ENCODE assay signal across 1 cellular context in the genomic region with DNA sequence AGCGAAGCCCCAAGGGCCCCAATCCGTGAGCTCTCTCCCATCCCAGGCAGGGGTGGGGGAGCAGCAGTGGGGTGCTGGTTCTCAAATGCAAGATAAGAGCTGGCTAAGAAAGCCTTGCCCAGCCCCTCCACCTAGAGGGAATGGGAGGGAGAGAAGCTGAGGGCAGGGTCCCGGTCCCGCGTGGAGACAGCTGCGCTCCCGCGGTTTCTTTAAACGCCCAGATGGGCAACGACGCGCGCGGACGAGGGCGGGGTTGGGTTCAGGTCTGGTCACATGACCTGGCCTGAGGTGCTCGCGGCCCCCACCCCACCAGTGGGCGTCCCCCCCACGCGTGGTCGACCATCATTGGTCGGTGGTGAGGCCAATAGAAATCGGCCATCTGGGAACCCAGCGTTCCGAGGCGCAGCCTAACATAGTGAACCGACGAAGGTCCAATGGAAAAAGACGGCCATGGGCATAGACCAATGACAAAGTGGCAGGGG.
TF ChIP-seq lines count a peak whose summit lies in the region.

No MANE protein-coding gene starts in this region.

TF ChIP-seq in K562, 482 proteins besides CTCF, POLR2A, EP300 and RAD21 (continues in another document):
- peak; percentile 35; the same call in 1 of the 2 replicates for TF ChIP-seq SMARCE1 (IDR thresholded peaks at IDR 0.05)
- 0 out of 2 replicates have a peak, but pooled peaks have one; percentile 12 for TF ChIP-seq DMBX1 (CRISPR knock-in tag; IDR thresholded peaks at IDR 0.05; ENCODE audit: borderline replicate concordance)
- TF ChIP-seq NONO (IDR thresholded peaks at IDR 0.05; ENCODE audit: low read depth in 2 of 2, low read length in 1 of 2) = 0 out of 4 replicates have a peak, but pooled peaks of 1 of the 2 experiments have one; percentile 32
- TF ChIP-seq JUND (IDR thresholded peaks at IDR 0.05; ENCODE audit: borderline replicate concordance, low read depth, low read length) = no peak
- no peak; the same call in 2 of the 3 replicates for TF ChIP-seq JUND (tag; IDR thresholded peaks at IDR 0.05; ENCODE audit: borderline replicate concordance, low read depth, low read length)
- peak; percentile 82 for TF ChIP-seq MTA2 (IDR thresholded peaks at IDR 0.05; ENCODE audit: low read depth)
- TF ChIP-seq, protein P1, sequence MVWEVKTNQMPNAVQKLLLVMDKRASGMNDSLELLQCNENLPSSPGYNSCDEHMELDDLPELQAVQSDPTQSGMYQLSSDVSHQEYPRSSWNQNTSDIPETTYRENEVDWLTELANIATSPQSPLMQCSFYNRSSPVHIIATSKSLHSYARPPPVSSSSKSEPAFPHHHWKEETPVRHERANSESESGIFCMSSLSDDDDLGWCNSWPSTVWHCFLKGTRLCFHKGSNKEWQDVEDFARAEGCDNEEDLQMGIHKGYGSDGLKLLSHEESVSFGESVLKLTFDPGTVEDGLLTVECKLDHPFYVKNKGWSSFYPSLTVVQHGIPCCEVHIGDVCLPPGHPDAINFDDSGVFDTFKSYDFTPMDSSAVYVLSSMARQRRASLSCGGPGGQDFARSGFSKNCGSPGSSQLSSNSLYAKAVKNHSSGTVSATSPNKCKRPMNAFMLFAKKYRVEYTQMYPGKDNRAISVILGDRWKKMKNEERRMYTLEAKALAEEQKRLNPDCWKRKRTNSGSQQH (CRISPR knock-in tag; IDR thresholded peaks at IDR 0.05) = no peak
- TF ChIP-seq GATAD2A (IDR thresholded peaks at IDR 0.05) = peak; percentile 100
- peak; percentile 26; the same call in 1 of the 2 replicates for TF ChIP-seq KLF6 (CRISPR knock-in tag; IDR thresholded peaks at IDR 0.05; ENCODE audit: borderline replicate concordance)
- TF ChIP-seq, protein P2, sequence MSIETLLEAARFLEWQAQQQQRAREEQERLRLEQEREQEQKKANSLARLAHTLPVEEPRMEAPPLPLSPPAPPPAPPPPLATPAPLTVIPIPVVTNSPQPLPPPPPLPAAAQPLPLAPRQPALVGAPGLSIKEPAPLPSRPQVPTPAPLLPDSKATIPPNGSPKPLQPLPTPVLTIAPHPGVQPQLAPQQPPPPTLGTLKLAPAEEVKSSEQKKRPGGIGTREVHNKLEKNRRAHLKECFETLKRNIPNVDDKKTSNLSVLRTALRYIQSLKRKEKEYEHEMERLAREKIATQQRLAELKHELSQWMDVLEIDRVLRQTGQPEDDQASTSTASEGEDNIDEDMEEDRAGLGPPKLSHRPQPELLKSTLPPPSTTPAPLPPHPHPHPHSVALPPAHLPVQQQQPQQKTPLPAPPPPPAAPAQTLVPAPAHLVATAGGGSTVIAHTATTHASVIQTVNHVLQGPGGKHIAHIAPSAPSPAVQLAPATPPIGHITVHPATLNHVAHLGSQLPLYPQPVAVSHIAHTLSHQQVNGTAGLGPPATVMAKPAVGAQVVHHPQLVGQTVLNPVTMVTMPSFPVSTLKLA (conservative IDR thresholded peaks at IDR 0.05) = peak; percentile 93 to 94
- peak; percentile 38; the same call in 1 of the 2 replicates for TF ChIP-seq MYC (IDR thresholded peaks at IDR 0.05; ENCODE audit: low read depth, low read length)
- TF ChIP-seq MYC (CRISPR knock-in tag; IDR thresholded peaks at IDR 0.05; ENCODE audit: borderline replicate concordance, low read depth) = peak; percentile 15; the same call in 1 of the 2 replicates
- TF ChIP-seq HDAC1 (IDR thresholded peaks at IDR 0.05) = peak in 1 of 2 experiments; percentile 94; a peak in 2 of 4 replicates
- peak; percentile 91 for TF ChIP-seq L3MBTL2 (IDR thresholded peaks at IDR 0.05)
- no peak for TF ChIP-seq DNMT1 (IDR thresholded peaks at IDR 0.05)
- peak; percentile 47; the same call in 1 of the 2 replicates for TF ChIP-seq ELF2 (CRISPR knock-in tag; IDR thresholded peaks at IDR 0.05)
- TF ChIP-seq, protein P3, sequence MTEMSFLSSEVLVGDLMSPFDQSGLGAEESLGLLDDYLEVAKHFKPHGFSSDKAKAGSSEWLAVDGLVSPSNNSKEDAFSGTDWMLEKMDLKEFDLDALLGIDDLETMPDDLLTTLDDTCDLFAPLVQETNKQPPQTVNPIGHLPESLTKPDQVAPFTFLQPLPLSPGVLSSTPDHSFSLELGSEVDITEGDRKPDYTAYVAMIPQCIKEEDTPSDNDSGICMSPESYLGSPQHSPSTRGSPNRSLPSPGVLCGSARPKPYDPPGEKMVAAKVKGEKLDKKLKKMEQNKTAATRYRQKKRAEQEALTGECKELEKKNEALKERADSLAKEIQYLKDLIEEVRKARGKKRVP (CRISPR knock-in tag; IDR thresholded peaks at IDR 0.05) = no peak
- TF ChIP-seq ERF (CRISPR knock-in tag; IDR thresholded peaks at IDR 0.05) = 0 out of 2 replicates have a peak, but pooled peaks have one; percentile 50
- TF ChIP-seq, protein P4, sequence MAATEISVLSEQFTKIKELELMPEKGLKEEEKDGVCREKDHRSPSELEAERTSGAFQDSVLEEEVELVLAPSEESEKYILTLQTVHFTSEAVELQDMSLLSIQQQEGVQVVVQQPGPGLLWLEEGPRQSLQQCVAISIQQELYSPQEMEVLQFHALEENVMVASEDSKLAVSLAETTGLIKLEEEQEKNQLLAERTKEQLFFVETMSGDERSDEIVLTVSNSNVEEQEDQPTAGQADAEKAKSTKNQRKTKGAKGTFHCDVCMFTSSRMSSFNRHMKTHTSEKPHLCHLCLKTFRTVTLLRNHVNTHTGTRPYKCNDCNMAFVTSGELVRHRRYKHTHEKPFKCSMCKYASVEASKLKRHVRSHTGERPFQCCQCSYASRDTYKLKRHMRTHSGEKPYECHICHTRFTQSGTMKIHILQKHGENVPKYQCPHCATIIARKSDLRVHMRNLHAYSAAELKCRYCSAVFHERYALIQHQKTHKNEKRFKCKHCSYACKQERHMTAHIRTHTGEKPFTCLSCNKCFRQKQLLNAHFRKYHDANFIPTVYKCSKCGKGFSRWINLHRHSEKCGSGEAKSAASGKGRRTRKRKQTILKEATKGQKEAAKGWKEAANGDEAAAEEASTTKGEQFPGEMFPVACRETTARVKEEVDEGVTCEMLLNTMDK (IDR thresholded peaks at IDR 0.05; ENCODE audit: borderline replicate concordance, insufficient read depth, low read depth, low read length, poor library complexity, severe bottlenecking) = peak; percentile 9
- TF ChIP-seq, protein P5, sequence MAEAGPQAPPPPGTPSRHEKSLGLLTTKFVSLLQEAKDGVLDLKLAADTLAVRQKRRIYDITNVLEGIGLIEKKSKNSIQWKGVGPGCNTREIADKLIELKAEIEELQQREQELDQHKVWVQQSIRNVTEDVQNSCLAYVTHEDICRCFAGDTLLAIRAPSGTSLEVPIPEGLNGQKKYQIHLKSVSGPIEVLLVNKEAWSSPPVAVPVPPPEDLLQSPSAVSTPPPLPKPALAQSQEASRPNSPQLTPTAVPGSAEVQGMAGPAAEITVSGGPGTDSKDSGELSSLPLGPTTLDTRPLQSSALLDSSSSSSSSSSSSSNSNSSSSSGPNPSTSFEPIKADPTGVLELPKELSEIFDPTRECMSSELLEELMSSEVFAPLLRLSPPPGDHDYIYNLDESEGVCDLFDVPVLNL (CRISPR knock-in tag; IDR thresholded peaks at IDR 0.05; ENCODE audit: low read depth) = peak; percentile 88; the same call in 1 of the 2 replicates
- TF ChIP-seq, protein P6, sequence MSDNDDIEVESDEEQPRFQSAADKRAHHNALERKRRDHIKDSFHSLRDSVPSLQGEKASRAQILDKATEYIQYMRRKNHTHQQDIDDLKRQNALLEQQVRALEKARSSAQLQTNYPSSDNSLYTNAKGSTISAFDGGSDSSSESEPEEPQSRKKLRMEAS (CRISPR knock-in tag; IDR thresholded peaks at IDR 0.05) = peak; percentile 85
- 0 out of 2 replicates have a peak, but pooled peaks have one; percentile 20 for TF ChIP-seq CBFA2T3 (IDR thresholded peaks at IDR 0.05)
- TF ChIP-seq CREM (IDR thresholded peaks at IDR 0.05; ENCODE audit: low read depth) = peak; percentile 68
- TF ChIP-seq, protein P7, sequence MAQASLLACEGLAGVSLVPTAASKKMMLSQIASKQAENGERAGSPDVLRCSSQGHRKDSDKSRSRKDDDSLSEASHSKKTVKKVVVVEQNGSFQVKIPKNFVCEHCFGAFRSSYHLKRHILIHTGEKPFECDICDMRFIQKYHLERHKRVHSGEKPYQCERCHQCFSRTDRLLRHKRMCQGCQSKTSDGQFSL (CRISPR knock-in tag; IDR thresholded peaks at IDR 0.05) = peak; percentile 92
- TF ChIP-seq, protein P7 (tag; IDR thresholded peaks at IDR 0.05) = peak in 1 of 2 experiments; percentile 70; a peak in 2 of 4 replicates
- TF ChIP-seq, protein P8, sequence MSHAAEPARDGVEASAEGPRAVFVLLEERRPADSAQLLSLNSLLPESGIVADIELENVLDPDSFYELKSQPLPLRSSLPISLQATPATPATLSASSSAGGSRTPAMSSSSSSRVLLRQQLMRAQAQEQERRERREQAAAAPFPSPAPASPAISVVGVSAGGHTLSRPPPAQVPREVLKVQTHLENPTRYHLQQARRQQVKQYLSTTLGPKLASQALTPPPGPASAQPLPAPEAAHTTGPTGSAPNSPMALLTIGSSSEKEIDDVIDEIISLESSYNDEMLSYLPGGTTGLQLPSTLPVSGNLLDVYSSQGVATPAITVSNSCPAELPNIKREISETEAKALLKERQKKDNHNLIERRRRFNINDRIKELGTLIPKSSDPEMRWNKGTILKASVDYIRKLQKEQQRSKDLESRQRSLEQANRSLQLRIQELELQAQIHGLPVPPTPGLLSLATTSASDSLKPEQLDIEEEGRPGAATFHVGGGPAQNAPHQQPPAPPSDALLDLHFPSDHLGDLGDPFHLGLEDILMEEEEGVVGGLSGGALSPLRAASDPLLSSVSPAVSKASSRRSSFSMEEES (CRISPR knock-in tag; IDR thresholded peaks at IDR 0.05) = peak; percentile 99
- TF ChIP-seq, protein P9, sequence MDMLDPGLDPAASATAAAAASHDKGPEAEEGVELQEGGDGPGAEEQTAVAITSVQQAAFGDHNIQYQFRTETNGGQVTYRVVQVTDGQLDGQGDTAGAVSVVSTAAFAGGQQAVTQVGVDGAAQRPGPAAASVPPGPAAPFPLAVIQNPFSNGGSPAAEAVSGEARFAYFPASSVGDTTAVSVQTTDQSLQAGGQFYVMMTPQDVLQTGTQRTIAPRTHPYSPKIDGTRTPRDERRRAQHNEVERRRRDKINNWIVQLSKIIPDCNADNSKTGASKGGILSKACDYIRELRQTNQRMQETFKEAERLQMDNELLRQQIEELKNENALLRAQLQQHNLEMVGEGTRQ (CRISPR knock-in tag; IDR thresholded peaks at IDR 0.05) = peak; percentile 95
- TF ChIP-seq, protein P10, sequence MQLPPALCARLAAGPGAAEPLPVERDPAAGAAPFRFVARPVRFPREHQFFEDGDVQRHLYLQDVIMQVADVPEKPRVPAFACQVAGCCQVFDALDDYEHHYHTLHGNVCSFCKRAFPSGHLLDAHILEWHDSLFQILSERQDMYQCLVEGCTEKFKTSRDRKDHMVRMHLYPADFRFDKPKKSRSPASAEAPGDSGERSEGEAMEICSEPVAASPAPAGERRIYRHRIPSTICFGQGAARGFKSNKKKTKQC (CRISPR knock-in tag; IDR thresholded peaks at IDR 0.05) = no peak
- TF ChIP-seq, protein P11, sequence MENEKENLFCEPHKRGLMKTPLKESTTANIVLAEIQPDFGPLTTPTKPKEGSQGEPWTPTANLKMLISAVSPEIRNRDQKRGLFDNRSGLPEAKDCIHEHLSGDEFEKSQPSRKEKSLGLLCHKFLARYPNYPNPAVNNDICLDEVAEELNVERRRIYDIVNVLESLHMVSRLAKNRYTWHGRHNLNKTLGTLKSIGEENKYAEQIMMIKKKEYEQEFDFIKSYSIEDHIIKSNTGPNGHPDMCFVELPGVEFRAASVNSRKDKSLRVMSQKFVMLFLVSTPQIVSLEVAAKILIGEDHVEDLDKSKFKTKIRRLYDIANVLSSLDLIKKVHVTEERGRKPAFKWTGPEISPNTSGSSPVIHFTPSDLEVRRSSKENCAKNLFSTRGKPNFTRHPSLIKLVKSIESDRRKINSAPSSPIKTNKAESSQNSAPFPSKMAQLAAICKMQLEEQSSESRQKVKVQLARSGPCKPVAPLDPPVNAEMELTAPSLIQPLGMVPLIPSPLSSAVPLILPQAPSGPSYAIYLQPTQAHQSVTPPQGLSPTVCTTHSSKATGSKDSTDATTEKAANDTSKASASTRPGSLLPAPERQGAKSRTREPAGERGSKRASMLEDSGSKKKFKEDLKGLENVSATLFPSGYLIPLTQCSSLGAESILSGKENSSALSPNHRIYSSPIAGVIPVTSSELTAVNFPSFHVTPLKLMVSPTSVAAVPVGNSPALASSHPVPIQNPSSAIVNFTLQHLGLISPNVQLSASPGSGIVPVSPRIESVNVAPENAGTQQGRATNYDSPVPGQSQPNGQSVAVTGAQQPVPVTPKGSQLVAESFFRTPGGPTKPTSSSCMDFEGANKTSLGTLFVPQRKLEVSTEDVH (IDR thresholded peaks at IDR 0.05; ENCODE audit: low read depth, partially characterized antibody) = peak; percentile 69
- TF ChIP-seq, protein P12, sequence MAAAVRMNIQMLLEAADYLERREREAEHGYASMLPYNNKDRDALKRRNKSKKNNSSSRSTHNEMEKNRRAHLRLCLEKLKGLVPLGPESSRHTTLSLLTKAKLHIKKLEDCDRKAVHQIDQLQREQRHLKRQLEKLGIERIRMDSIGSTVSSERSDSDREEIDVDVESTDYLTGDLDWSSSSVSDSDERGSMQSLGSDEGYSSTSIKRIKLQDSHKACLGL (CRISPR knock-in tag; IDR thresholded peaks at IDR 0.05; ENCODE audit: borderline replicate concordance, poor library complexity, severe bottlenecking) = peak; percentile 67
- TF ChIP-seq, protein P13, sequence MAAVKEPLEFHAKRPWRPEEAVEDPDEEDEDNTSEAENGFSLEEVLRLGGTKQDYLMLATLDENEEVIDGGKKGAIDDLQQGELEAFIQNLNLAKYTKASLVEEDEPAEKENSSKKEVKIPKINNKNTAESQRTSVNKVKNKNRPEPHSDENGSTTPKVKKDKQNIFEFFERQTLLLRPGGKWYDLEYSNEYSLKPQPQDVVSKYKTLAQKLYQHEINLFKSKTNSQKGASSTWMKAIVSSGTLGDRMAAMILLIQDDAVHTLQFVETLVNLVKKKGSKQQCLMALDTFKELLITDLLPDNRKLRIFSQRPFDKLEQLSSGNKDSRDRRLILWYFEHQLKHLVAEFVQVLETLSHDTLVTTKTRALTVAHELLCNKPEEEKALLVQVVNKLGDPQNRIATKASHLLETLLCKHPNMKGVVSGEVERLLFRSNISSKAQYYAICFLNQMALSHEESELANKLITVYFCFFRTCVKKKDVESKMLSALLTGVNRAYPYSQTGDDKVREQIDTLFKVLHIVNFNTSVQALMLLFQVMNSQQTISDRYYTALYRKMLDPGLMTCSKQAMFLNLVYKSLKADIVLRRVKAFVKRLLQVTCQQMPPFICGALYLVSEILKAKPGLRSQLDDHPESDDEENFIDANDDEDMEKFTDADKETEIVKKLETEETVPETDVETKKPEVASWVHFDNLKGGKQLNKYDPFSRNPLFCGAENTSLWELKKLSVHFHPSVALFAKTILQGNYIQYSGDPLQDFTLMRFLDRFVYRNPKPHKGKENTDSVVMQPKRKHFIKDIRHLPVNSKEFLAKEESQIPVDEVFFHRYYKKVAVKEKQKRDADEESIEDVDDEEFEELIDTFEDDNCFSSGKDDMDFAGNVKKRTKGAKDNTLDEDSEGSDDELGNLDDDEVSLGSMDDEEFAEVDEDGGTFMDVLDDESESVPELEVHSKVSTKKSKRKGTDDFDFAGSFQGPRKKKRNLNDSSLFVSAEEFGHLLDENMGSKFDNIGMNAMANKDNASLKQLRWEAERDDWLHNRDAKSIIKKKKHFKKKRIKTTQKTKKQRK (IDR thresholded peaks at IDR 0.05; ENCODE audit: borderline replicate concordance, low read depth, low read length) = no peak
- TF ChIP-seq LCOR (CRISPR knock-in tag; IDR thresholded peaks at IDR 0.05) = peak; percentile 54; the same call in 1 of the 2 replicates
- peak in 1 of 2 experiments; percentile 78; a peak in 2 of 4 replicates for TF ChIP-seq FOXK2 (conservative IDR thresholded peaks at IDR 0.05 in 1 of 2, IDR thresholded peaks at IDR 0.05 in 1 of 2; ENCODE audit: low read depth in 2 of 2)
- TF ChIP-seq MECOM (CRISPR knock-in tag; IDR thresholded peaks at IDR 0.05) = 0 out of 2 replicates have a peak, but pooled peaks have one; percentile 18
